ENCODE assay signal across 21 cellular contexts in the genomic region with DNA sequence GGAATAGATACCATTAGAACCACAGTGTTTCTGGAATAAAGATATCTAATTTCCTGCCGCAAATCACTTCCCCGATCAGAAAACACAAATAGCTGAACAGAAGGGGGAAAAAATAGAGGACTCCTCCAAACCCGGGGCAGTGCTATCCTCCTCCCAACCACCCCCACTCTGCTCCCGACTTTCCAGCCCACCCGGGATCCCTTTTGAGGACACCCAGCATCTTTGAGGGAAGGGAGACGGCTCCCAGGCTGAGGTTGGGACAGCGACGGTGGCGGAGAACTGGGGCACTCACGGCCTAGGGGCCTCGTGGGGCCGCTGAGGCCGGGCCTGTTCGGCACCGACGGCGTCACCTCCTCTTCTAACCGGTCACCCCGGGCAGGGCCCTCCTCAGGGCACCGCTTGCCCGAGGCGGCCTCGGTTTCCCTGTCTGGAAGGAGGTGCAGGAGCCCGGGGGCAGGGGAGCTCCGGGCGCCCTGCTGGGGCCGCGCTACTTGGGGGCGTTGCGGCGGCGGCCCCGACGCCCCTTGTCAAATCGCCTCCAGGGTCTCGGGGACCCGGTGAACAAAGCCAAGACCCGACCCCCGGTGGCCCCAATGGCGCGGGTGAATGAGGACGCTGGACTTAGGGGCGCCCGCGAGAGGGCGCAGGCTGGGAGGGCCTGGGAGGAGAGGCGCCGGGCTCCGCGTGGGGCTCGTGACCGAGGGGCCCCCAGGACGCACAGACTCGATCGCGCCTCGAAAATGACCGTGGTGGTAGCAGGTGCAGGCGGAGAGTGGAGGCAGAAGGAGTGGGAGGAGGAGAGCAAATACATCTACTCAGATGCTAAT. TPM values are rescaled to one million over a fixed set of nuclear protein-coding genes. Genes with fewer than 3 reads are reported as not detected.
DNase-seq lines count a peak whose midpoint lies in the region; TF ChIP-seq lines count a peak whose summit lies in the region.
"Had no signal": no experiment of that assay in that cellular context is flagged by ENCODE, and none has a peak within 500 bp of the region (broad histone marks: within the 10 kb centered on the region; RNA-seq: fewer than 3 reads in every experiment).

No MANE protein-coding gene starts in this region.

- no peaks in the 10 kb centered on the region for H3K9me3 Mint-ChIP-seq in activated CD4-positive, alpha-beta T cell treated with anti-CD3 and anti-CD28 coated beads, Interleukin-2, amount 10 ng/mL, durations not matched to agents 7 days and 5 days

- H3K36me3 Mint-ChIP-seq in activated CD4-positive, alpha-beta T cell treated with anti-CD3 and anti-CD28 coated beads, Interleukin-2, amount 10 ng/mL, durations not matched to agents 7 days and 5 days (ENCODE audit: low read depth), result no peaks in the 10 kb centered on the region

- no peak overlapping the region for H3K4me3 Mint-ChIP-seq in activated CD4-positive, alpha-beta T cell treated with anti-CD3 and anti-CD28 coated beads, Interleukin-2, amount 10 ng/mL, durations not matched to agents 7 days and 5 days

- no peaks in the 10 kb centered on the region; the same call in none of the 2 replicates for H3K4me1 ChIP-seq in iPS-20b (ENCODE audit: insufficient read depth, low read length)
- H3K4me1 ChIP-seq: breast epithelium had no signal

- H3K9ac ChIP-seq in iPS-20b (ENCODE audit: low read depth, low read length), result no peak overlapping the region

- peaks cover 68% of the 10 kb centered on the region for H3K27me3 Mint-ChIP-seq in activated CD4-positive, alpha-beta T cell treated with anti-CD3 and anti-CD28 coated beads, Interleukin-2, amount 10 ng/mL, durations not matched to agents 7 days and 5 days

- TF ChIP-seq CTCF in AG04450 (IDR thresholded peaks at IDR 0.05; ENCODE audit: low read depth, low read length) (0 out of 2 replicates have a peak, but pooled peaks have one; percentile 6), GM12873 (IDR thresholded peaks at IDR 0.05; ENCODE audit: insufficient read depth, low read depth, low read length, missing control alignments) (peak; percentile 32), astrocyte of the cerebellum (IDR thresholded peaks at IDR 0.05; ENCODE audit: low read depth, low read length, missing control alignments) (peak; percentile 22)

- peaks cover 70% of the 10 kb centered on the region for H3K27me3 ChIP-seq in AG04450 (ENCODE audit: control insufficient read depth, insufficient read depth, low read length)
- peaks cover 82% of the 10 kb centered on the region for H3K27me3 ChIP-seq in iPS-20b (ENCODE audit: insufficient read depth, low read length)

- in situ Hi-C loops in astrocyte of the cerebellum (cut with HindIII; ENCODE audit: low sequenced_read_pairs), result no loop called here

- CTCF ChIA-PET in AG04450 (lab: Charles Lee), result interaction anchor here (1.2 to 3.8 kb wide), 2 partner anchors 146 to 184 kb away, joined by 3 to 41 read pairs; no protein-coding TSS in a partner anchor
- CTCF ChIA-PET in activated CD4-positive, alpha-beta T cell treated with anti-CD3 and anti-CD28 coated beads, Interleukin-2, amount 10 ng/mL, durations not matched to agents 7 days and 5 days (lab: Charles Lee), result interaction anchor here (0.5 to 1.7 kb wide), 2 partner anchors 14 to 105 kb away, joined by 3 to 4 read pairs; no protein-coding TSS in a partner anchor

- no peaks in the 10 kb centered on the region for H3K36me3 ChIP-seq in iPS-20b (ENCODE audit: insufficient read depth, low read depth, low read length)
- H3K36me3 ChIP-seq: breast epithelium had no signal

- POLR2A ChIA-PET in AG04450 (lab: Yijun Ruan, JAX), result no interaction called here
- POLR2A ChIA-PET in activated CD4-positive, alpha-beta T cell treated with anti-CD3 and anti-CD28 coated beads, Interleukin-2, amount 10 ng/mL, durations not matched to agents 7 days and 5 days (lab: Charles Lee), result no interaction called here

- H3K9me3 ChIP-seq in AG04450 (ENCODE audit: control insufficient read depth, insufficient read depth, low read length), result no peaks in the 10 kb centered on the region; the same call in 1 of the 2 replicates
- no peaks in the 10 kb centered on the region for H3K9me3 ChIP-seq in iPS-20b (ENCODE audit: insufficient read depth, low read depth, low read length)
- H3K9me3 ChIP-seq: breast epithelium had no signal

- peaks cover 11% of the 10 kb centered on the region for H3K4me1 Mint-ChIP-seq in activated CD4-positive, alpha-beta T cell treated with anti-CD3 and anti-CD28 coated beads, Interleukin-2, amount 10 ng/mL, durations not matched to agents 7 days and 5 days

- no peak overlapping the region for H3K27ac ChIP-seq in AG04450 (ENCODE audit: low read depth, low read length)
- no peak overlapping the region for H3K27ac ChIP-seq in iPS-20b (ENCODE audit: low read length)
- H3K27ac ChIP-seq: breast epithelium had no signal

- DNase-seq in AG04450 (ENCODE audit: low read depth, low spot score), result no peak
- DNase-seq in astrocyte of the cerebellum (ENCODE audit: low read depth), result no peak
- DNase-seq in activated CD4-positive, alpha-beta T cell treated with anti-CD3 and anti-CD28 coated beads, Interleukin-2, amount 10 ng/mL, durations not matched to agents 7 days and 5 days, result no peak
- no peak for DNase-seq in HPDE6-E6E7 (ENCODE audit: extremely low spot score)
- no peak for DNase-seq in DMS114 treated with DMSO at 0.1 percent for 48 hours (lab: John Stamatoyannopoulos, UW; ENCODE audit: unreplicated experiment)
- no peak for DNase-seq in putamen (ENCODE audit: low spot score)
- DNase-seq: AML-193; DMS153; effector CD8-positive, alpha-beta T cell; mesendoderm; NCI-H1436; NK-92 treated with Interleukin-12 subunit alpha and Interleukin-12 subunit beta, amount 100 ng/mL, for 24 hours; nucleus accumbens; SHP77 treated with DMSO at 0.1 percent for 48 hours; small intestine; stimulated activated naive CD4-positive, alpha-beta T cell; T-helper 9 cell had no signal

- no peak overlapping the region for H3K27ac Mint-ChIP-seq in activated CD4-positive, alpha-beta T cell treated with anti-CD3 and anti-CD28 coated beads, Interleukin-2, amount 10 ng/mL, durations not matched to agents 7 days and 5 days

- H3K4me3 ChIP-seq in AG04450 (ENCODE audit: low read depth, low read length) (no peak overlapping the region), astrocyte of the cerebellum (ENCODE audit: low read depth, low read length) (no peak overlapping the region), iPS-20b (ENCODE audit: low read length) (peak overlapping the region; percentile 35; the same call in 1 of the 2 replicates)
- H3K4me3 ChIP-seq: breast epithelium had no signal

RNA-seq across cellular contexts. Expression of a gene that starts 6.9 kb away (rescaled TPM):
- polyA plus RNA-seq in AG04450 (2011; rRNA removed), result not detected in 2 replicates
- polyA minus RNA-seq in AG04450 (2011; rRNA and poly(A)+ RNA removed), result not detected in 2 replicates
- total RNA-seq in activated CD4-positive, alpha-beta T cell treated with anti-CD3 and anti-CD28 coated beads, Interleukin-2, amount 10 ng/mL, durations not matched to agents 7 days and 5 days, result not detected
- total RNA-seq: urinary bladder had no signal
- polyA plus RNA-seq: urinary bladder had no signal
